In genomic region chr20:32031007-32031958, GRCh38 we compare ENCODE assay signal across 9 cellular contexts. TPM values are rescaled to one million over a fixed set of nuclear protein-coding genes. Genes with fewer than 3 reads are reported as not detected.
DNase-seq lines count a peak whose midpoint lies in the region; ATAC-seq, FAIRE-seq and TF ChIP-seq lines count a peak whose summit lies in the region.
"Had no signal": no experiment of that assay in that cellular context is flagged by ENCODE, and none has a peak within 500 bp of the region (broad histone marks: within the 10 kb centered on the region; RNA-seq: fewer than 3 reads in every experiment).

No MANE protein-coding gene starts in this region.

- 0 out of 2 replicates have a peak, but pooled peaks cover 3% of the 10 kb centered on the region for H3K36me3 ChIP-seq in HUES64 (ENCODE audit: insufficient read depth, low read length)
- no peaks in the 10 kb centered on the region for H3K36me3 ChIP-seq in NT2/D1 (ENCODE audit: insufficient read depth, insufficient read length, low read length)
- H3K36me3 ChIP-seq in endothelial cell of umbilical vein (ENCODE audit: control insufficient read depth in 2 of 2, extremely low read depth in 1 of 2, insufficient read depth in 2 of 2, low read length in 2 of 2): no peaks in the 10 kb centered on the region

- H3K27ac ChIP-seq in HUES64 (ENCODE audit: low read depth, low read length) (no peak overlapping the region), endothelial cell of umbilical vein (ENCODE audit: insufficient read depth, low read depth, low read length) (no peak overlapping the region)

- TF ChIP-seq CTCF in endothelial cell of umbilical vein (IDR thresholded peaks at IDR 0.05; ENCODE audit: extremely low read depth in 1 of 2, insufficient read depth in 1 of 2, low read depth in 1 of 2, low read length in 2 of 2): peak; percentile 88 to 89

- H2AFZ ChIP-seq in endothelial cell of umbilical vein (ENCODE audit: low read depth, low read length): no peak overlapping the region

- H3K27me3 ChIP-seq in HUES64 (ENCODE audit: insufficient read depth, low read length): 0 out of 2 replicates have a peak, but pooled peaks cover 3% of the 10 kb centered on the region
- no peaks in the 10 kb centered on the region for H3K27me3 ChIP-seq in NT2/D1 (ENCODE audit: insufficient read depth, insufficient read length)
- peaks cover 3 to 12% of the 10 kb centered on the region in 2 experiments for H3K27me3 ChIP-seq in endothelial cell of umbilical vein (ENCODE audit: control insufficient read depth in 2 of 2, insufficient read depth in 2 of 2, low read length in 2 of 2)

- DNase-seq in COR-L47 (lab: John Stamatoyannopoulos, UW) (peak; percentile 59), NT2/D1 (ENCODE audit: low read depth, low spot score) (peak; percentile 89), endothelial cell of umbilical vein (ENCODE audit: low read depth, low spot score) (peak; percentile 67), midbrain (lab: John Stamatoyannopoulos, UW) (peak; percentile 53)
- DNase-seq in activated CD8-positive, alpha-beta memory T cell treated with anti-CD3 and anti-CD28 coated beads, Interleukin-2, amount 10 ng/mL, durations not matched to agents 7 days and 5 days: peak; percentile 67
- DNase-seq in stimulated activated CD8-positive, alpha-beta memory T cell treated with anti-CD3 and anti-CD28 coated beads, Interleukin-4, amount 100 ng/mL, for 48 hours: peak; percentile 81

- H3K9me1 ChIP-seq in endothelial cell of umbilical vein (replicated peaks; ENCODE audit: control insufficient read depth, extremely low read depth, insufficient read depth, low read length): no peaks in the 10 kb centered on the region

- H3K27ac Mint-ChIP-seq in activated CD8-positive, alpha-beta memory T cell treated with anti-CD3 and anti-CD28 coated beads, Interleukin-2, amount 10 ng/mL, durations not matched to agents 7 days and 5 days: no peak overlapping the region
- H3K27ac Mint-ChIP-seq: T-helper 1 cell treated with Interleukin-12 subunit alpha and Interleukin-12 subunit beta and Interleukin-4 antibody, amounts not matched to agents 30 μg/mL and 1 μg/mL, for 36 hours had no signal

- intact Hi-C loops in endothelial cell of umbilical vein (cut with micrococcal nuclease): loop anchor here (1.0 kb wide), 5 partner anchors 23 to 208 kb away; partner anchors contain the start of gene PDRG1

- peaks cover 42% of the 10 kb centered on the region for H3K27me3 Mint-ChIP-seq in activated CD8-positive, alpha-beta memory T cell treated with anti-CD3 and anti-CD28 coated beads, Interleukin-2, amount 10 ng/mL, durations not matched to agents 7 days and 5 days

- no peak overlapping the region for H3K4me2 ChIP-seq in endothelial cell of umbilical vein (ENCODE audit: insufficient read depth, low read length)

- no TSS peak for BruUV-seq in endothelial cell of umbilical vein (replicated peaks; lab: Mats Ljungman, UMichigan)

- no peaks in the 10 kb centered on the region for H4K20me1 ChIP-seq in endothelial cell of umbilical vein (replicated peaks; ENCODE audit: control insufficient read depth, extremely low read depth, insufficient read depth, low read length)

- H3K4me3 Mint-ChIP-seq in activated CD8-positive, alpha-beta memory T cell treated with anti-CD3 and anti-CD28 coated beads, Interleukin-2, amount 10 ng/mL, durations not matched to agents 7 days and 5 days: no peak overlapping the region
- H3K4me3 Mint-ChIP-seq: T-helper 1 cell treated with Interleukin-12 subunit alpha and Interleukin-12 subunit beta and Interleukin-4 antibody, amounts not matched to agents 30 μg/mL and 1 μg/mL, for 36 hours had no signal

- no peaks in the 10 kb centered on the region for H3K4me1 Mint-ChIP-seq in activated CD8-positive, alpha-beta memory T cell treated with anti-CD3 and anti-CD28 coated beads, Interleukin-2, amount 10 ng/mL, durations not matched to agents 7 days and 5 days

- POLR2A ChIA-PET in endothelial cell of umbilical vein (lab: Charles Lee): no interaction called here

- TF ChIP-seq POLR2A in endothelial cell of umbilical vein (IDR thresholded peaks at IDR 0.05; ENCODE audit: low read depth, low read length): no peak

- H3K9me3 Mint-ChIP-seq in activated CD8-positive, alpha-beta memory T cell treated with anti-CD3 and anti-CD28 coated beads, Interleukin-2, amount 10 ng/mL, durations not matched to agents 7 days and 5 days (ENCODE audit: low read depth): no peaks in the 10 kb centered on the region
- H3K9me3 Mint-ChIP-seq: T-helper 1 cell treated with Interleukin-12 subunit alpha and Interleukin-12 subunit beta and Interleukin-4 antibody, amounts not matched to agents 30 μg/mL and 1 μg/mL, for 36 hours had no signal

- no peaks in the 10 kb centered on the region for H3K9me3 ChIP-seq in HUES64 (ENCODE audit: insufficient read depth, low read depth, low read length)
- no peaks in the 10 kb centered on the region; the same call in 1 of the 2 replicates for H3K9me3 ChIP-seq in NT2/D1 (ENCODE audit: insufficient read depth, low read length)
- no peaks in the 10 kb centered on the region for H3K9me3 ChIP-seq in endothelial cell of umbilical vein (replicated peaks; ENCODE audit: control insufficient read depth, insufficient read depth, low read length)

- FAIRE-seq in endothelial cell of umbilical vein (lab: Jason Lieb, UNC): peak; percentile 97

- dilution Hi-C loops in endothelial cell of umbilical vein (cut with MboI; ENCODE audit: extremely low pct_ligation_motif_present, low sequenced_read_pairs): no loop called here

- 41% methylated on average over 59 of the region's 59 CpGs for WGBS in HUES64

- no peaks in the 10 kb centered on the region for H3K79me2 ChIP-seq in endothelial cell of umbilical vein (ENCODE audit: control insufficient read depth, insufficient read depth, low read length)

- CTCF ChIA-PET in activated CD8-positive, alpha-beta memory T cell treated with anti-CD3 and anti-CD28 coated beads, Interleukin-2, amount 10 ng/mL, durations not matched to agents 7 days and 5 days (lab: Charles Lee): interaction anchor here (0.6 to 4.8 kb wide), 32 partner anchors 10 to 622 kb away, joined by 3 to 46 read pairs (median 3); partner anchors contain the start of genes HCK, MYLK2, PDRG1 and XKR7
- CTCF ChIA-PET in endothelial cell of umbilical vein (lab: Charles Lee): interaction anchor here (0.6 to 10.3 kb wide), 31 partner anchors 10 to 222 kb away, joined by 3 to 243 read pairs (median 6); partner anchors contain the start of genes PDRG1, TM9SF4 and XKR7

- no peaks in the 10 kb centered on the region for H3K4me1 ChIP-seq in HUES64 (ENCODE audit: insufficient read depth, low read length)
- peaks cover 7% of the 10 kb centered on the region for H3K4me1 ChIP-seq in NT2/D1 (ENCODE audit: insufficient read depth, insufficient read length)
- H3K4me1 ChIP-seq in endothelial cell of umbilical vein (ENCODE audit: control insufficient read depth, extremely low read depth, insufficient read depth, low read length): no peaks in the 10 kb centered on the region

- peak; percentile 79 for ATAC-seq in activated CD8-positive, alpha-beta memory T cell treated with anti-CD3 and anti-CD28 coated beads, Interleukin-2, amount 10 ng/mL, durations not matched to agents 7 days and 5 days
- ATAC-seq in GM21423 (IDR thresholded peaks at IDR 0.05; ENCODE audit: unreplicated experiment): no peak

- H3K36me3 Mint-ChIP-seq in activated CD8-positive, alpha-beta memory T cell treated with anti-CD3 and anti-CD28 coated beads, Interleukin-2, amount 10 ng/mL, durations not matched to agents 7 days and 5 days: no peaks in the 10 kb centered on the region

- no peak overlapping the region; the same call in 1 of the 2 replicates for H3K9ac ChIP-seq in HUES64 (ENCODE audit: low read depth, low read length)
- no peak overlapping the region for H3K9ac ChIP-seq in NT2/D1 (ENCODE audit: insufficient read length, low read depth)
- H3K9ac ChIP-seq in endothelial cell of umbilical vein (replicated peaks; ENCODE audit: extremely low read depth, insufficient read depth, low read length): no peak overlapping the region

- H3K4me3 ChIP-seq in HUES64 (ENCODE audit: low read length) (peak overlapping the region; percentile 27), NT2/D1 (ENCODE audit: insufficient read length, low read depth) (no peak overlapping the region), endothelial cell of umbilical vein (replicated peaks in 1 of 3; ENCODE audit: insufficient read depth in 1 of 3, low read depth in 1 of 3, low read length in 3 of 3) (no peak overlapping the region)

TF ChIP-seq in endothelial cell of umbilical vein, 7 proteins besides CTCF, POLR2A, EP300 and RAD21 (continues in another document):
- no peak for TF ChIP-seq MYC (IDR thresholded peaks at IDR 0.05; ENCODE audit: low read depth, low read length)
- TF ChIP-seq GATA2 (IDR thresholded peaks at IDR 0.05; ENCODE audit: insufficient read depth, insufficient read length, low read depth, low read length): no peak

RNA-seq across cellular contexts. Expression of gene HCK, which starts 20.8 kb away (rescaled TPM):
- polyA plus RNA-seq in HUES64 (2013, experiment 1 of 2): 0.20 TPM
- 0.44 TPM for polyA plus RNA-seq in HUES64 (2013, experiment 2 of 2)
- not detected for total RNA-seq in activated CD8-positive, alpha-beta memory T cell treated with anti-CD3 and anti-CD28 coated beads, Interleukin-2, amount 10 ng/mL, durations not matched to agents 7 days and 5 days
- total RNA-seq in endothelial cell of umbilical vein: not detected in 2 replicates
- polyA plus RNA-seq in endothelial cell of umbilical vein: not detected in 2 replicates
- polyA plus RNA-seq in endothelial cell of umbilical vein (2011; cell fraction: cytosol; rRNA removed): not detected in 2 replicates
- polyA plus RNA-seq in endothelial cell of umbilical vein (2011; cell fraction: nucleus; rRNA removed): not detected in 2 replicates
- polyA plus RNA-seq in endothelial cell of umbilical vein (2012): not detected in 2 replicates
- not detected in 2 replicates for polyA minus RNA-seq in endothelial cell of umbilical vein
- polyA minus RNA-seq in endothelial cell of umbilical vein (2011; cell fraction: cytosol; rRNA and poly(A)+ RNA removed): not detected
- not detected in 2 replicates for polyA minus RNA-seq in endothelial cell of umbilical vein (2011; cell fraction: nucleus; rRNA and poly(A)+ RNA removed)

RNA-seq across cellular contexts. Expression of gene CCM2L, which starts 21.0 kb away (rescaled TPM):
- polyA plus RNA-seq in HUES64 (2013, experiment 1 of 2): 3.4 TPM
- polyA plus RNA-seq in HUES64 (2013, experiment 2 of 2): 4.8 TPM
- not detected for total RNA-seq in activated CD8-positive, alpha-beta memory T cell treated with anti-CD3 and anti-CD28 coated beads, Interleukin-2, amount 10 ng/mL, durations not matched to agents 7 days and 5 days
- 12.4 and 13.4 TPM in 2 replicates for total RNA-seq in endothelial cell of umbilical vein
- 10.8 and 15.1 TPM in 2 replicates for polyA plus RNA-seq in endothelial cell of umbilical vein
- polyA plus RNA-seq in endothelial cell of umbilical vein (2011; cell fraction: cytosol; rRNA removed): 6.3 and 7.3 TPM in 2 replicates
- polyA plus RNA-seq in endothelial cell of umbilical vein (2011; cell fraction: nucleus; rRNA removed): 13.5 and 15.0 TPM in 2 replicates
- 2.5 and 2.9 TPM in 2 replicates for polyA plus RNA-seq in endothelial cell of umbilical vein (2012)
- polyA minus RNA-seq in endothelial cell of umbilical vein: 7.7 and 12.6 TPM in 2 replicates
- polyA minus RNA-seq in endothelial cell of umbilical vein (2011; cell fraction: cytosol; rRNA and poly(A)+ RNA removed): not detected
- 2.5 and 4.3 TPM in 2 replicates for polyA minus RNA-seq in endothelial cell of umbilical vein (2011; cell fraction: nucleus; rRNA and poly(A)+ RNA removed)

Comparison
In these comparisons a context has a peak if more than half of its experiments do, and no peak if none do; other contexts are left out.
1. RNA of gene CCM2L, which starts 21.0 kb away (total RNA-seq): 12.4 to 13.4 TPM in endothelial cell of umbilical vein; not detected in activated CD8-positive, alpha-beta memory T cell treated with anti-CD3 and anti-CD28 coated beads, Interleukin-2, amount 10 ng/mL, durations not matched to agents 7 days and 5 days; every median in the first group is over 10 times any median in the second.
2. Peak in every context shown above with its lines, with median percentiles within 50 percentile points of each other: DNase-seq.